19 cellular contexts compared by ENCODE assay signal in genomic region chr11:68255526-68255925, GRCh38. TPM values are rescaled to one million over a fixed set of nuclear protein-coding genes. Genes with fewer than 3 reads are reported as not detected.
DNase-seq lines count a peak whose midpoint lies in the region; ATAC-seq, FAIRE-seq and TF ChIP-seq lines count a peak whose summit lies in the region.
"Had no signal": no experiment of that assay in that cellular context is flagged by ENCODE, and none has a peak within 500 bp of the region (broad histone marks: within the 10 kb centered on the region; RNA-seq: fewer than 3 reads in every experiment).

No MANE protein-coding gene starts in this region.

- H4K20me1 ChIP-seq in HepG2 (ENCODE audit: insufficient read depth, low read length) = no peaks in the 10 kb centered on the region
- no peaks in the 10 kb centered on the region for H4K20me1 ChIP-seq in osteoblast (ENCODE audit: insufficient read depth, low read length)

- TF ChIP-seq POLR2A in HepG2 (IDR thresholded peaks at IDR 0.05; ENCODE audit: insufficient read depth in 1 of 2, low read depth in 2 of 2, low read length in 2 of 2) (no peak), right lobe of liver (IDR thresholded peaks at IDR 0.05) (no peak), vagina (IDR thresholded peaks at IDR 0.05) (no peak)

- H3K9me3 ChIP-seq in HepG2 (ENCODE audit: low read length) = no peaks in the 10 kb centered on the region
- no peaks in the 10 kb centered on the region for H3K9me3 ChIP-seq in right lobe of liver
- H3K9me3 ChIP-seq in osteoblast (ENCODE audit: low read depth, low read length) = no peaks in the 10 kb centered on the region
- no peaks in the 10 kb centered on the region for H3K9me3 ChIP-seq in vagina
- H3K9me3 ChIP-seq in aorta (ENCODE audit: control insufficient read depth, low read length) = no peaks in the 10 kb centered on the region
- no peaks in the 10 kb centered on the region for H3K9me3 ChIP-seq in A673 (ENCODE audit: low read depth, low read length, poor library complexity, severe bottlenecking)
- no peaks in the 10 kb centered on the region for H3K9me3 ChIP-seq in right atrium auricular region

- H3K36me3 ChIP-seq in HepG2 (replicated peaks in 1 of 2; ENCODE audit: control insufficient read depth in 1 of 2, insufficient read depth in 2 of 2, low read length in 2 of 2) = peaks cover 0 to under 1% of the 10 kb centered on the region in 2 experiments; a peak in 2 of 5 replicates
- H3K36me3 ChIP-seq in right lobe of liver = no peaks in the 10 kb centered on the region
- H3K36me3 ChIP-seq in osteoblast (ENCODE audit: insufficient read depth, low read length) = peaks cover 3% of the 10 kb centered on the region
- peaks cover 0 to 2% of the 10 kb centered on the region in 2 donors for H3K36me3 ChIP-seq in vagina
- H3K36me3 ChIP-seq in aorta (ENCODE audit: control insufficient read depth in 1 of 2, insufficient read depth in 2 of 2, low read length in 1 of 2) = no peaks in the 10 kb centered on the region
- H3K36me3 ChIP-seq in A673 (ENCODE audit: insufficient read depth, low read length, poor library complexity, severe bottlenecking) = no peaks in the 10 kb centered on the region
- H3K36me3 ChIP-seq in right atrium auricular region = no peaks in the 10 kb centered on the region

- intact Hi-C loops in HepG2 (cut with micrococcal nuclease; ENCODE audit: unreplicated experiment) (loop anchor here (5.0 kb wide), 1 partner anchor 62 kb away; no protein-coding TSS in a partner anchor), right lobe of liver (cut with DNase I) (loop anchor here (5.0 to 10.0 kb wide), 3 partner anchors 42 to 189 kb away; no protein-coding TSS in a partner anchor), vagina (cut with DNase I) (loop anchor here (5.0 kb wide), 3 partner anchors 42 to 192 kb away; no protein-coding TSS in a partner anchor), aorta (cut with DNase I) (loop anchor here in 1 of 2 donors (5.0 kb wide), 1 partner anchor 132 kb away; no protein-coding TSS in a partner anchor), A673 (cut with micrococcal nuclease; ENCODE audit: unreplicated experiment) (no loop called here)

- DNase-seq in HepG2 (ENCODE audit: low spot score) (no peak), right lobe of liver (no peak), fibroblast of peridontal ligament (ENCODE audit: extremely low read depth) (peak; percentile 9), osteoblast (ENCODE audit: insufficient read length, low spot score, missing footprints) (peak; percentile 68), vagina (ENCODE audit: extremely low spot score in 2 of 2) (no peak), aorta (no peak), A673 (ENCODE audit: low spot score) (no peak), right atrium auricular region (ENCODE audit: low spot score) (no peak)
- DNase-seq: 8988T; CD4-positive, CD25-positive, alpha-beta regulatory T cell; KG1; NCI-H1092 treated with DMSO at 0.1 percent for 48 hours; NCI-H1694 treated with DMSO at 0.1 percent for 48 hours; NCI-H446; NCI-H748 treated with DMSO at 0.1 percent for 48 hours; SHP77 treated with DMSO at 0.1 percent for 48 hours had no signal

- in situ Hi-C loops in HepG2 (cut with HindIII; ENCODE audit: extremely low pct_ligation_motif_present, low pct_unique_long_range_greater_than_20kb) = loop anchor here (5.0 kb wide), 2 partner anchors 42 to 192 kb away; no protein-coding TSS in a partner anchor

- H3K79me2 ChIP-seq in HepG2 (ENCODE audit: insufficient read depth, low read length) = no peaks in the 10 kb centered on the region
- no peaks in the 10 kb centered on the region for H3K79me2 ChIP-seq in osteoblast (ENCODE audit: insufficient read depth, low read length)

- no peak overlapping the region for H3K4me3 ChIP-seq in HepG2 (replicated peaks in 1 of 3; ENCODE audit: insufficient read depth in 1 of 3, low read depth in 2 of 3, low read length in 3 of 3)
- no peak overlapping the region for H3K4me3 ChIP-seq in right lobe of liver
- H3K4me3 ChIP-seq in osteoblast (ENCODE audit: insufficient read depth, low read length) = no peak overlapping the region
- no peak overlapping the region for H3K4me3 ChIP-seq in vagina
- H3K4me3 ChIP-seq in aorta (ENCODE audit: low read length in 2 of 2) = no peak overlapping the region
- no peak overlapping the region for H3K4me3 ChIP-seq in A673 (ENCODE audit: low read depth, low read length, poor library complexity, severe bottlenecking)
- H3K4me3 ChIP-seq in right atrium auricular region = no peak overlapping the region
- H3K4me3 ChIP-seq: GM12878, GM23248 had no signal

- TF ChIP-seq EP300 in HepG2 (IDR thresholded peaks at IDR 0.05; ENCODE audit: low read depth in 2 of 2, low read length in 2 of 2) (no peak), HepG2 (CRISPR knock-in tag; IDR thresholded peaks at IDR 0.05; ENCODE audit: borderline replicate concordance) (no peak)

- H3K4me1 ChIP-seq in HepG2 (ENCODE audit: insufficient read depth, low read length) = peaks cover 33% of the 10 kb centered on the region
- H3K4me1 ChIP-seq in right lobe of liver = peaks cover 0 to 11% (median 4%) of the 10 kb centered on the region in 4 donors
- H3K4me1 ChIP-seq in osteoblast (ENCODE audit: insufficient read depth, low read length) = peaks cover 19% of the 10 kb centered on the region
- H3K4me1 ChIP-seq in vagina = peaks cover 26% of the 10 kb centered on the region
- H3K4me1 ChIP-seq in aorta (ENCODE audit: control insufficient read depth in 1 of 2, insufficient read depth in 2 of 2, low read length in 2 of 2) = no peaks in the 10 kb centered on the region
- H3K4me1 ChIP-seq in A673 (ENCODE audit: insufficient read depth, low read length, poor library complexity, severe bottlenecking) = peaks cover 17% of the 10 kb centered on the region
- peaks cover 0 to 13% of the 10 kb centered on the region in 2 donors for H3K4me1 ChIP-seq in right atrium auricular region

- BruUV-seq in HepG2 (replicated peaks; lab: Mats Ljungman, UMichigan) (no TSS peak), A673 (replicated peaks; lab: Mats Ljungman, UMichigan) (no TSS peak)

- H3K4me2 ChIP-seq in HepG2 (ENCODE audit: low read depth, low read length) (no peak overlapping the region), osteoblast (ENCODE audit: insufficient read depth, low read length) (no peak overlapping the region)

- TF ChIP-seq CTCF in HepG2 (CRISPR knock-in tag; IDR thresholded peaks at IDR 0.05) = no peak
- no peak for TF ChIP-seq CTCF in right lobe of liver (IDR thresholded peaks at IDR 0.05)
- no peak for TF ChIP-seq CTCF in osteoblast (IDR thresholded peaks at IDR 0.05; ENCODE audit: extremely low read depth, low read depth, low read length)
- no peak for TF ChIP-seq CTCF in vagina (IDR thresholded peaks at IDR 0.05)
- no peak for TF ChIP-seq CTCF in A673 (conservative IDR thresholded peaks at IDR 0.05; ENCODE audit: low read depth, low read length)
- TF ChIP-seq CTCF in right atrium auricular region (IDR thresholded peaks at IDR 0.05) = no peak

- FAIRE-seq in HepG2 (lab: Jason Lieb, UNC) = no peak
- FAIRE-seq: GM12878 had no signal

- CTCF ChIA-PET in HepG2 (lab: Yijun Ruan, JAX; ENCODE audit: low intra/inter-chr PET ratio, low total read pairs) (interaction anchor here (1.8 kb wide), 1 partner anchor 42 kb away, joined by 5 read pairs; no protein-coding TSS in a partner anchor), A673 (lab: Charles Lee) (no interaction called here)

- no peak for TF ChIP-seq RAD21 in HepG2 (CRISPR knock-in tag; IDR thresholded peaks at IDR 0.05)

- no peak for ATAC-seq in HepG2
- no peak for ATAC-seq in right lobe of liver
- no peak for ATAC-seq in aorta (ENCODE audit: low FRiP score)
- ATAC-seq: GM12878, HCT116 had no signal

- POLR2A ChIA-PET in HepG2 (lab: Yijun Ruan, JAX) = interaction anchor here (6.6 kb wide), 1 partner anchor 42 kb away, joined by 127 read pairs; no protein-coding TSS in a partner anchor
- POLR2A ChIA-PET in A673 (lab: Charles Lee; ENCODE audit: low non-redundant PET) = no interaction called here

- H3K27ac ChIP-seq in HepG2 (ENCODE audit: extremely low read length, insufficient read depth, low read length) = no peak overlapping the region
- H3K27ac ChIP-seq in right lobe of liver = no peak overlapping the region
- no peak overlapping the region for H3K27ac ChIP-seq in osteoblast (ENCODE audit: low read depth, low read length)
- peak overlapping the region; percentile 73 for H3K27ac ChIP-seq in vagina
- H3K27ac ChIP-seq in aorta (ENCODE audit: low read depth in 1 of 2, low read length in 2 of 2) = no peak overlapping the region
- no peak overlapping the region for H3K27ac ChIP-seq in A673 (ENCODE audit: low read depth, low read length, poor library complexity, severe bottlenecking)
- H3K27ac ChIP-seq in right atrium auricular region = no peak overlapping the region
- H3K27ac ChIP-seq: GM23248 had no signal

- peaks cover 0 to 3% of the 10 kb centered on the region in 2 experiments; a peak in 2 of 5 replicates for H3K27me3 ChIP-seq in HepG2 (ENCODE audit: control insufficient read depth in 1 of 2, insufficient read depth in 2 of 2, low read length in 2 of 2)
- H3K27me3 ChIP-seq in right lobe of liver = no peaks in the 10 kb centered on the region
- no peaks in the 10 kb centered on the region for H3K27me3 ChIP-seq in osteoblast (ENCODE audit: insufficient read depth, low read length)
- no peaks in the 10 kb centered on the region for H3K27me3 ChIP-seq in vagina
- no peaks in the 10 kb centered on the region for H3K27me3 ChIP-seq in aorta (ENCODE audit: control insufficient read depth in 1 of 2, insufficient read depth in 2 of 2, low read length in 1 of 2)
- H3K27me3 ChIP-seq in A673 (replicated peaks; ENCODE audit: insufficient read depth, low read depth, low read length, poor library complexity) = no peaks in the 10 kb centered on the region
- H3K27me3 ChIP-seq in right atrium auricular region = no peaks in the 10 kb centered on the region

- no peak overlapping the region for H3K9ac ChIP-seq in HepG2 (ENCODE audit: insufficient read depth, low read depth, low read length)
- H3K9ac ChIP-seq: GM23248 had no signal

- WGBS in HepG2 (ENCODE audit: low lambda C conversion rate) = 69% methylated on average over 13 of the region's 13 CpGs
- WGBS in right lobe of liver (ENCODE audit: insufficient coverage, low coverage, low lambda C conversion rate, missing lambda C conversion rate) = 66% methylated on average over 12 of the region's 13 CpGs
- WGBS in aorta, 2 donors = 74 to 75% methylated on average over 13 of the region's 13 CpGs

- H2AFZ ChIP-seq in HepG2 (ENCODE audit: low read length) (no peak overlapping the region), osteoblast (ENCODE audit: low read length) (no peak overlapping the region)

RNA-seq across cellular contexts. Expression of gene C11orf24, which starts 16.2 kb away (rescaled TPM):
- total RNA-seq in HepG2 (2016; rRNA removed; fragmentation: Illumina TruSeq; extraction: Trizol) = 50.8 and 55.5 TPM in 2 replicates
- 110 and 141 TPM in 2 replicates for total RNA-seq in HepG2 (2016; cell fraction: cytosol; rRNA removed; fragmentation: Illumina TruSeq; extraction: Trizol; ENCODE audit: low read depth)
- total RNA-seq in HepG2 (2016; cell fraction: insoluble cytoplasmic fraction; rRNA removed; fragmentation: Illumina TruSeq; extraction: Trizol) = 53.9 and 57.2 TPM in 2 replicates
- total RNA-seq in HepG2 (2016; cell fraction: membrane; rRNA removed; fragmentation: Illumina TruSeq; extraction: Trizol) = 100.0 and 131 TPM in 2 replicates
- total RNA-seq in HepG2 (2016; cell fraction: nucleus; rRNA removed; fragmentation: Illumina TruSeq; extraction: Trizol) = 32.7 and 33.6 TPM in 2 replicates
- polyA plus RNA-seq in HepG2 (2011; rRNA removed) = 52.9 and 62.4 TPM in 2 replicates
- 58.4 and 70.2 TPM in 2 replicates for polyA plus RNA-seq in HepG2 (2011; cell fraction: cytosol; rRNA removed)
- 58.8 and 59.2 TPM in 2 replicates for polyA plus RNA-seq in HepG2 (2011; cell fraction: nucleus; rRNA removed)
- polyA plus RNA-seq in HepG2 (2012) = 50.8 and 63.8 TPM in 2 replicates
- polyA plus RNA-seq in HepG2 (2016; cell fraction: cytosol; fragmentation: Illumina TruSeq; extraction: Trizol; ENCODE audit: low read depth) = 122 and 158 TPM in 2 replicates
- 61.2 and 70.0 TPM in 2 replicates for polyA plus RNA-seq in HepG2 (2016; cell fraction: insoluble cytoplasmic fraction; fragmentation: Illumina TruSeq; extraction: Trizol; ENCODE audit: low read depth)
- 97.9 and 125 TPM in 2 replicates for polyA plus RNA-seq in HepG2 (2016; cell fraction: membrane; fragmentation: Illumina TruSeq; extraction: Trizol; ENCODE audit: low read depth)
- polyA plus RNA-seq in HepG2 (2016; cell fraction: nucleus; fragmentation: Illumina TruSeq; extraction: Trizol; ENCODE audit: insufficient read depth, low read depth) = 71.8 and 76.2 TPM in 2 replicates
- 53.9 and 60.5 TPM in 2 replicates for polyA minus RNA-seq in HepG2 (2011; rRNA and poly(A)+ RNA removed; ENCODE audit: low replicate concordance)
- polyA minus RNA-seq in HepG2 (2011; cell fraction: cytosol; rRNA and poly(A)+ RNA removed) = 26.4 and 31.4 TPM in 2 replicates
- 19.3 and 23.5 TPM in 2 replicates for polyA minus RNA-seq in HepG2 (2011; cell fraction: nucleus; rRNA and poly(A)+ RNA removed)
- 10 to 100 TPM; 39.4 to 70.9 (median 62.4) TPM for total RNA-seq in right lobe of liver
- 37.7 and 40.5 TPM in 2 replicates for total RNA-seq in osteoblast
- 38.1 TPM for total RNA-seq in vagina
- 10 to 100 TPM; 48.9 to 65.5 TPM for total RNA-seq in aorta
- 10 to 100 TPM; 37.7 to 39.1 TPM for polyA plus RNA-seq in aorta
- total RNA-seq in A673 (2021) = 48.1 and 52.3 TPM in 2 replicates
- total RNA-seq in right atrium auricular region = 10 to 100 TPM; 20.4 to 21.3 TPM

RNA-seq across cellular contexts. Expression of gene KMT5B, which starts 42.4 kb away (rescaled TPM):
- total RNA-seq in HepG2 (2016; rRNA removed; fragmentation: Illumina TruSeq; extraction: Trizol) = 23.7 and 32.5 TPM in 2 replicates
- 14.5 and 15.9 TPM in 2 replicates for total RNA-seq in HepG2 (2016; cell fraction: cytosol; rRNA removed; fragmentation: Illumina TruSeq; extraction: Trizol; ENCODE audit: low read depth)
- 25.4 and 32.9 TPM in 2 replicates for total RNA-seq in HepG2 (2016; cell fraction: insoluble cytoplasmic fraction; rRNA removed; fragmentation: Illumina TruSeq; extraction: Trizol)
- total RNA-seq in HepG2 (2016; cell fraction: membrane; rRNA removed; fragmentation: Illumina TruSeq; extraction: Trizol) = 24.7 and 24.9 TPM in 2 replicates
- total RNA-seq in HepG2 (2016; cell fraction: nucleus; rRNA removed; fragmentation: Illumina TruSeq; extraction: Trizol) = 23.0 and 26.3 TPM in 2 replicates
- 14.4 and 17.6 TPM in 2 replicates for polyA plus RNA-seq in HepG2 (2011; rRNA removed)
- polyA plus RNA-seq in HepG2 (2011; cell fraction: cytosol; rRNA removed) = 7.2 and 11.1 TPM in 2 replicates
- 15.9 and 23.4 TPM in 2 replicates for polyA plus RNA-seq in HepG2 (2011; cell fraction: nucleus; rRNA removed)
- polyA plus RNA-seq in HepG2 (2012) = 30.8 and 38.6 TPM in 2 replicates
- polyA plus RNA-seq in HepG2 (2016; cell fraction: cytosol; fragmentation: Illumina TruSeq; extraction: Trizol; ENCODE audit: low read depth) = 7.4 and 9.2 TPM in 2 replicates
- 29.4 and 31.2 TPM in 2 replicates for polyA plus RNA-seq in HepG2 (2016; cell fraction: insoluble cytoplasmic fraction; fragmentation: Illumina TruSeq; extraction: Trizol; ENCODE audit: low read depth)
- 16.3 and 18.5 TPM in 2 replicates for polyA plus RNA-seq in HepG2 (2016; cell fraction: membrane; fragmentation: Illumina TruSeq; extraction: Trizol; ENCODE audit: low read depth)
- 29.1 and 30.5 TPM in 2 replicates for polyA plus RNA-seq in HepG2 (2016; cell fraction: nucleus; fragmentation: Illumina TruSeq; extraction: Trizol; ENCODE audit: insufficient read depth, low read depth)
- 13.3 and 14.0 TPM in 2 replicates for polyA minus RNA-seq in HepG2 (2011; rRNA and poly(A)+ RNA removed; ENCODE audit: low replicate concordance)
- polyA minus RNA-seq in HepG2 (2011; cell fraction: cytosol; rRNA and poly(A)+ RNA removed) = 13.9 TPM in 2 replicates
- polyA minus RNA-seq in HepG2 (2011; cell fraction: nucleus; rRNA and poly(A)+ RNA removed) = 47.9 and 58.2 TPM in 2 replicates
- total RNA-seq in right lobe of liver = 10 to 100 TPM; 14.3 to 25.9 (median 17.6) TPM
- total RNA-seq in osteoblast = 27.1 and 29.8 TPM in 2 replicates
- total RNA-seq in vagina = 35.4 TPM
- total RNA-seq in aorta = 10 to 100 TPM; 39.9 to 49.6 TPM
- 10 to 100 TPM; 24.4 to 27.9 TPM for polyA plus RNA-seq in aorta
- 35.1 and 35.4 TPM in 2 replicates for total RNA-seq in A673 (2021)
- 10 to 100 TPM; 20.2 to 20.5 TPM for total RNA-seq in right atrium auricular region

RNA-seq across cellular contexts. Expression of gene LRP5, which starts 56.9 kb away (rescaled TPM):
- total RNA-seq in HepG2 (2016; rRNA removed; fragmentation: Illumina TruSeq; extraction: Trizol) (23.6 and 40.4 TPM in 2 replicates), right lobe of liver (100 to 1,000 TPM in 2 of 6 experiments, 10 to 100 TPM in 4; 74.4 to 120 (median 88.2) TPM), osteoblast (16.3 and 18.6 TPM in 2 replicates), vagina (42.5 TPM), aorta (100 to 1,000 TPM in 1 of 2 donors, 10 to 100 TPM in 1; 85.9 to 103 TPM), A673 (2021) (67.0 and 76.3 TPM in 2 replicates), right atrium auricular region (10 to 100 TPM; 34.6 to 60.9 TPM)
- 19.7 and 22.6 TPM in 2 replicates for total RNA-seq in HepG2 (2016; cell fraction: cytosol; rRNA removed; fragmentation: Illumina TruSeq; extraction: Trizol; ENCODE audit: low read depth)
- 17.6 and 41.1 TPM in 2 replicates for total RNA-seq in HepG2 (2016; cell fraction: insoluble cytoplasmic fraction; rRNA removed; fragmentation: Illumina TruSeq; extraction: Trizol)
- total RNA-seq in HepG2 (2016; cell fraction: membrane; rRNA removed; fragmentation: Illumina TruSeq; extraction: Trizol) = 27.9 and 29.7 TPM in 2 replicates
- 50.9 and 60.6 TPM in 2 replicates for total RNA-seq in HepG2 (2016; cell fraction: nucleus; rRNA removed; fragmentation: Illumina TruSeq; extraction: Trizol)
- polyA plus RNA-seq in HepG2 (2011; rRNA removed) (64.0 and 83.4 TPM in 2 replicates), aorta (10 to 100 TPM; 23.9 to 53.2 TPM)
- 37.9 and 59.3 TPM in 2 replicates for polyA plus RNA-seq in HepG2 (2011; cell fraction: cytosol; rRNA removed)
- polyA plus RNA-seq in HepG2 (2011; cell fraction: nucleus; rRNA removed) = 131 and 158 TPM in 2 replicates
- polyA plus RNA-seq in HepG2 (2012) = 80.7 and 119 TPM in 2 replicates
- polyA plus RNA-seq in HepG2 (2016; cell fraction: cytosol; fragmentation: Illumina TruSeq; extraction: Trizol; ENCODE audit: low read depth) = 10.8 and 12.1 TPM in 2 replicates
- 25.6 and 36.8 TPM in 2 replicates for polyA plus RNA-seq in HepG2 (2016; cell fraction: insoluble cytoplasmic fraction; fragmentation: Illumina TruSeq; extraction: Trizol; ENCODE audit: low read depth)
- 20.7 and 25.9 TPM in 2 replicates for polyA plus RNA-seq in HepG2 (2016; cell fraction: membrane; fragmentation: Illumina TruSeq; extraction: Trizol; ENCODE audit: low read depth)
- polyA plus RNA-seq in HepG2 (2016; cell fraction: nucleus; fragmentation: Illumina TruSeq; extraction: Trizol; ENCODE audit: insufficient read depth, low read depth) = 130 and 133 TPM in 2 replicates
- 49.7 and 219 TPM in 2 replicates for polyA minus RNA-seq in HepG2 (2011; rRNA and poly(A)+ RNA removed; ENCODE audit: low replicate concordance)
- polyA minus RNA-seq in HepG2 (2011; cell fraction: cytosol; rRNA and poly(A)+ RNA removed) = 75.4 and 75.5 TPM in 2 replicates
- 58.3 and 59.0 TPM in 2 replicates for polyA minus RNA-seq in HepG2 (2011; cell fraction: nucleus; rRNA and poly(A)+ RNA removed)

Comparison
In these comparisons a context has a peak if more than half of its experiments do, and no peak if none do; other contexts are left out.
1. DNase-seq: peak in fibroblast of peridontal ligament (single experiment) and osteoblast (single experiment); none in HepG2 (single experiment), right lobe of liver (0 of 3), vagina (0 of 2), aorta (0 of 2), A673 (single experiment) and right atrium auricular region (single experiment).